11 cellular contexts compared by ENCODE assay signal in the genomic region with DNA sequence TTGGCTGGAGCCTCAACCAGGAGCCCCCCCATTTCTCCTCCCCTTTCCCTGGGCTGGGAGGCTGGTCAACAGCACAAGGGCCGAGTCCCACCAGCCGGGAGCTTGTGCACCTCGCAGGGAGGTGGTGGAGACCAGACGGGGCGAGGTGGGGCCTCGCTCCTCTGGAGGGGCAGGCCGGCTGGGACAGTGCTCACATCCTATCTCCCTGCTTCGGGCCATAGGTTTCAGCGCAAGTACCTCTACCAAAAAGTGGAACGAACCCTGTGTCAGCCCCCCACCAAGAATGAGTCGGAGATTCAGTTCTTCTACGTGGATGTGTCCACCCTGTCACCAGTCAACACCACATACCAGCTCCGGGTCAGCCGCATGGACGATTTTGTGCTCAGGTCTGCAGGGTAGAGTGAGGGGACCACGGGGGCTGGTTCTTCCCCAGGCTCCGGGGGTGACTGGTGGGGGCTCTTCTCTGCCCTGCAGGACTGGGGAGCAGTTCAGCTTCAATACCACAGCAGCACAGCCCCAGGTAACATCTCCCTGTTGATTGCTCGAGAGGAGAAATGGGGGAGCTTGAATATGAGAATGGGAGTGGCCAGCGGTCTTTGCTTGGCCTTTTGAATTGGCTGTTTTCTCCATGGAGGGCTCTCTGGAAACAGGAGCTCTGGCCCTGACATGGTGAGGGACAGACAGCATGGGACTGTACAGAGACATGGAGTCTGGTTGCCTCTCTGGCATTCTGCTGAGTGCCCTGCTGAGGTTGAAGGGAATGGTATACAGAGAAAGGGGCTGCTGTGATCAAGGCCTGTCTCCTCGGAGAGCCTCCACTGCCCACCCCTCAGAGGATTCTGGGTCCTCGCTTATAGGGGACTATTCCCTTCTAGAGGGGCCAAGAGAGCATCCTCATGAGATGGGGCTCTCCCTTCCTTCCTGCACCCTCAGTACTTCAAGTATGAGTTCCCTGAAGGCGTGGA. TPM values are rescaled to one million over a fixed set of nuclear protein-coding genes. Genes with fewer than 3 reads are reported as not detected.
DNase-seq lines count a peak whose midpoint lies in the region; ATAC-seq, FAIRE-seq and TF ChIP-seq lines count a peak whose summit lies in the region.
"Had no signal": no experiment of that assay in that cellular context is flagged by ENCODE, and none has a peak within 500 bp of the region (broad histone marks: within the 10 kb centered on the region; RNA-seq: fewer than 3 reads in every experiment).

No MANE protein-coding gene starts in this region.

- BruUV-seq in HepG2 (replicated peaks; lab: Mats Ljungman, UMichigan), result no TSS peak

- intact Hi-C loops in HepG2 (cut with micrococcal nuclease; ENCODE audit: unreplicated experiment) (loop anchor here (1.0 kb wide), 1 partner anchor 44 kb away; no protein-coding TSS in a partner anchor), testis (cut with DNase I; ENCODE audit: low total_unique reads) (no loop called here)

- WGBS in HepG2 (ENCODE audit: low lambda C conversion rate), result 97% methylated on average over 13 of the region's 22 CpGs
- 95% methylated on average over 15 to 22 of the region's 22 CpGs for WGBS in testis, 2 donors

- peaks cover 5% of the 10 kb centered on the region for H3K4me1 ChIP-seq in RWPE2 (ENCODE audit: insufficient read depth, poor library complexity, severe bottlenecking)
- peaks cover 41% of the 10 kb centered on the region for H3K4me1 ChIP-seq in HepG2 (ENCODE audit: insufficient read depth, low read length)
- H3K4me1 ChIP-seq in testis, result peaks cover 25% of the 10 kb centered on the region

- in situ Hi-C loops in HepG2 (cut with HindIII; ENCODE audit: extremely low pct_ligation_motif_present, low pct_unique_long_range_greater_than_20kb), result loop anchor here (5.0 kb wide), 1 partner anchor 40 kb away; no protein-coding TSS in a partner anchor

- no peak overlapping the region for H3K9ac ChIP-seq in HepG2 (ENCODE audit: insufficient read depth, low read depth, low read length)

- H3K79me2 ChIP-seq in HepG2 (ENCODE audit: insufficient read depth, low read length), result peaks cover 6% of the 10 kb centered on the region

- no peak for TF ChIP-seq EP300 in HepG2 (IDR thresholded peaks at IDR 0.05; ENCODE audit: low read depth in 2 of 2, low read length in 2 of 2)
- TF ChIP-seq EP300 in HepG2 (CRISPR knock-in tag; IDR thresholded peaks at IDR 0.05; ENCODE audit: borderline replicate concordance), result no peak

- ATAC-seq in RWPE2 (ENCODE audit: low read depth) (no peak), HepG2 (no peak), HG03045 (IDR thresholded peaks at IDR 0.05; ENCODE audit: unreplicated experiment) (no peak)

- CTCF ChIA-PET in HepG2 (lab: Yijun Ruan, JAX; ENCODE audit: low intra/inter-chr PET ratio, low total read pairs), result interaction anchor here (1.3 to 1.9 kb wide), 3 partner anchors 45 to 50 kb away, joined by 3 to 32 read pairs (median 7); a partner anchor contains a TSS

- no peak for FAIRE-seq in HepG2 (lab: Jason Lieb, UNC)

- DNase-seq in activated effector memory CD4-positive, alpha-beta T cell treated with anti-CD3 and anti-CD28 coated beads, Interleukin-2, amount 50 U/mL, for 16 hours, result peak; percentile 50
- no peak for DNase-seq in activated effector memory CD4-positive, alpha-beta T cell treated with Interleukin-2 at 50 U/mL for 16 hours
- DNase-seq in RWPE2 (ENCODE audit: low spot score) (peak; percentile 46), HepG2 (ENCODE audit: low spot score) (no peak), testis (peak; percentile 12), SIG-M5 treated with dmso at 0.1 percent for 504 hours (lab: John Stamatoyannopoulos, UW; ENCODE audit: unreplicated experiment) (no peak), SKM-1 (lab: John Stamatoyannopoulos, UW; ENCODE audit: unreplicated experiment) (no peak)
- DNase-seq: NCI-H1417 treated with DMSO at 0.1 percent for 48 hours, NCI-H2227 treated with DMSO at 0.1 percent for 48 hours had no signal

- TF ChIP-seq CTCF in RWPE2 (IDR thresholded peaks at IDR 0.05; ENCODE audit: poor library complexity, severe bottlenecking), result no peak
- no peak for TF ChIP-seq CTCF in HepG2 (CRISPR knock-in tag; IDR thresholded peaks at IDR 0.05)
- TF ChIP-seq CTCF in testis (IDR thresholded peaks at IDR 0.05), result no peak

- H3K4me2 ChIP-seq in HepG2 (ENCODE audit: low read depth, low read length), result no peak overlapping the region; the same call in 1 of the 2 replicates

- no peak for TF ChIP-seq RAD21 in HepG2 (CRISPR knock-in tag; IDR thresholded peaks at IDR 0.05)

- H3K27ac ChIP-seq in RWPE2 (ENCODE audit: poor library complexity, severe bottlenecking) (no peak overlapping the region), HepG2 (ENCODE audit: extremely low read length, insufficient read depth, low read length) (no peak overlapping the region), testis (no peak overlapping the region)

- H3K4me3 ChIP-seq in RWPE2 (ENCODE audit: severe bottlenecking) (no peak overlapping the region), HepG2 (replicated peaks in 1 of 3; ENCODE audit: insufficient read depth in 1 of 3, low read depth in 2 of 3, low read length in 3 of 3) (no peak overlapping the region), testis (no peak overlapping the region)

- H3K9me3 ChIP-seq in RWPE2 (ENCODE audit: severe bottlenecking) (no peaks in the 10 kb centered on the region), HepG2 (ENCODE audit: low read length) (no peaks in the 10 kb centered on the region), testis (no peaks in the 10 kb centered on the region)
- H3K9me3 ChIP-seq: spleen had no signal

- no peak overlapping the region for H2AFZ ChIP-seq in HepG2 (ENCODE audit: low read length)

- H3K27me3 ChIP-seq in RWPE2 (ENCODE audit: insufficient read depth, poor library complexity, severe bottlenecking) (no peaks in the 10 kb centered on the region), HepG2 (ENCODE audit: control insufficient read depth in 1 of 2, insufficient read depth in 2 of 2, low read length in 2 of 2) (no peaks in the 10 kb centered on the region; a peak in 1 of 5 replicates), testis (no peaks in the 10 kb centered on the region)
- H3K27me3 ChIP-seq: spleen had no signal

- no peak for TF ChIP-seq POLR2A in HepG2 (IDR thresholded peaks at IDR 0.05; ENCODE audit: insufficient read depth in 1 of 2, low read depth in 2 of 2, low read length in 2 of 2)
- no peak for TF ChIP-seq POLR2A in testis (IDR thresholded peaks at IDR 0.05)

- no peaks in the 10 kb centered on the region; the same call in 1 of the 2 replicates for H4K20me1 ChIP-seq in HepG2 (ENCODE audit: insufficient read depth, low read length)

- POLR2A ChIA-PET in HepG2 (lab: Yijun Ruan, JAX), result interaction anchor here (1.5 kb wide), 1 partner anchor 37 kb away, joined by 5 read pairs; a partner anchor contains a TSS

- H3K36me3 ChIP-seq in RWPE2 (ENCODE audit: low read depth) (no peaks in the 10 kb centered on the region; the same call in 1 of the 2 replicates), HepG2 (replicated peaks in 1 of 2; ENCODE audit: control insufficient read depth in 1 of 2, insufficient read depth in 2 of 2, low read length in 2 of 2) (peaks cover 3 to 12% of the 10 kb centered on the region in 2 experiments; a peak in 4 of 5 replicates), testis (ENCODE audit: low read depth, missing control alignments) (no peaks in the 10 kb centered on the region)

RNA-seq across cellular contexts. Expression of a gene that starts 3.3 kb away (rescaled TPM):
- total RNA-seq in HepG2 (2016; rRNA removed; fragmentation: Illumina TruSeq; extraction: Trizol) (6.8 and 11.5 TPM in 2 replicates), testis (100 to 1,000 TPM in 1 of 2 donors, 10 to 100 TPM in 1; 93.8 to 129 TPM)
- 8.7 and 10.3 TPM in 2 replicates for total RNA-seq in HepG2 (2016; cell fraction: cytosol; rRNA removed; fragmentation: Illumina TruSeq; extraction: Trizol; ENCODE audit: low read depth)
- 6.4 and 12.0 TPM in 2 replicates for total RNA-seq in HepG2 (2016; cell fraction: insoluble cytoplasmic fraction; rRNA removed; fragmentation: Illumina TruSeq; extraction: Trizol)
- 8.6 and 9.5 TPM in 2 replicates for total RNA-seq in HepG2 (2016; cell fraction: membrane; rRNA removed; fragmentation: Illumina TruSeq; extraction: Trizol)
- 15.6 and 17.2 TPM in 2 replicates for total RNA-seq in HepG2 (2016; cell fraction: nucleus; rRNA removed; fragmentation: Illumina TruSeq; extraction: Trizol)
- polyA plus RNA-seq in HepG2 (2011; rRNA removed) (26.8 and 28.0 TPM in 2 replicates), testis (ENCODE audit: insufficient read depth, low read depth, low replicate concordance) (69.5 TPM)
- polyA plus RNA-seq in HepG2 (2011; cell fraction: cytosol; rRNA removed), result 10.5 and 14.3 TPM in 2 replicates
- 82.0 and 109 TPM in 2 replicates for polyA plus RNA-seq in HepG2 (2011; cell fraction: nucleus; rRNA removed)
- polyA plus RNA-seq in HepG2 (2012), result 15.1 and 15.4 TPM in 2 replicates
- polyA plus RNA-seq in HepG2 (2016; cell fraction: cytosol; fragmentation: Illumina TruSeq; extraction: Trizol; ENCODE audit: low read depth), result 1.9 and 2.2 TPM in 2 replicates
- polyA plus RNA-seq in HepG2 (2016; cell fraction: insoluble cytoplasmic fraction; fragmentation: Illumina TruSeq; extraction: Trizol; ENCODE audit: low read depth), result 7.8 and 8.9 TPM in 2 replicates
- polyA plus RNA-seq in HepG2 (2016; cell fraction: membrane; fragmentation: Illumina TruSeq; extraction: Trizol; ENCODE audit: low read depth), result 6.0 and 6.6 TPM in 2 replicates
- polyA plus RNA-seq in HepG2 (2016; cell fraction: nucleus; fragmentation: Illumina TruSeq; extraction: Trizol; ENCODE audit: insufficient read depth, low read depth), result 24.9 and 26.7 TPM in 2 replicates
- polyA minus RNA-seq in HepG2 (2011; rRNA and poly(A)+ RNA removed; ENCODE audit: low replicate concordance), result 25.1 and 71.4 TPM in 2 replicates
- polyA minus RNA-seq in HepG2 (2011; cell fraction: cytosol; rRNA and poly(A)+ RNA removed), result 11.7 and 19.1 TPM in 2 replicates
- polyA minus RNA-seq in HepG2 (2011; cell fraction: nucleus; rRNA and poly(A)+ RNA removed), result 32.3 and 34.8 TPM in 2 replicates

RNA-seq across cellular contexts. Expression of a gene that starts 17.3 kb away (rescaled TPM):
- total RNA-seq in HepG2 (2016; rRNA removed; fragmentation: Illumina TruSeq; extraction: Trizol) (75.4 and 93.7 TPM in 2 replicates), testis (100 to 1,000 TPM; 167 to 187 TPM)
- total RNA-seq in HepG2 (2016; cell fraction: cytosol; rRNA removed; fragmentation: Illumina TruSeq; extraction: Trizol; ENCODE audit: low read depth), result 15.8 and 16.5 TPM in 2 replicates
- total RNA-seq in HepG2 (2016; cell fraction: insoluble cytoplasmic fraction; rRNA removed; fragmentation: Illumina TruSeq; extraction: Trizol), result 83.7 and 102 TPM in 2 replicates
- total RNA-seq in HepG2 (2016; cell fraction: membrane; rRNA removed; fragmentation: Illumina TruSeq; extraction: Trizol), result 20.1 and 22.3 TPM in 2 replicates
- total RNA-seq in HepG2 (2016; cell fraction: nucleus; rRNA removed; fragmentation: Illumina TruSeq; extraction: Trizol), result 36.8 and 37.1 TPM in 2 replicates
- polyA plus RNA-seq in HepG2 (2011; rRNA removed) (12.6 and 14.1 TPM in 2 replicates), testis (ENCODE audit: insufficient read depth, low read depth, low replicate concordance) (800 TPM)
- polyA plus RNA-seq in HepG2 (2011; cell fraction: cytosol; rRNA removed), result 11.6 and 11.8 TPM in 2 replicates
- 25.0 and 34.5 TPM in 2 replicates for polyA plus RNA-seq in HepG2 (2011; cell fraction: nucleus; rRNA removed)
- 3.6 and 5.8 TPM in 2 replicates for polyA plus RNA-seq in HepG2 (2012)
- 19.4 and 20.0 TPM in 2 replicates for polyA plus RNA-seq in HepG2 (2016; cell fraction: cytosol; fragmentation: Illumina TruSeq; extraction: Trizol; ENCODE audit: low read depth)
- 110 TPM in 2 replicates for polyA plus RNA-seq in HepG2 (2016; cell fraction: insoluble cytoplasmic fraction; fragmentation: Illumina TruSeq; extraction: Trizol; ENCODE audit: low read depth)
- 20.4 and 20.8 TPM in 2 replicates for polyA plus RNA-seq in HepG2 (2016; cell fraction: membrane; fragmentation: Illumina TruSeq; extraction: Trizol; ENCODE audit: low read depth)
- 55.4 and 61.9 TPM in 2 replicates for polyA plus RNA-seq in HepG2 (2016; cell fraction: nucleus; fragmentation: Illumina TruSeq; extraction: Trizol; ENCODE audit: insufficient read depth, low read depth)
- polyA minus RNA-seq in HepG2 (2011; rRNA and poly(A)+ RNA removed; ENCODE audit: low replicate concordance), result 1.5 and 8.0 TPM in 2 replicates
- 2.4 and 3.3 TPM in 2 replicates for polyA minus RNA-seq in HepG2 (2011; cell fraction: cytosol; rRNA and poly(A)+ RNA removed)
- 5.0 and 7.5 TPM in 2 replicates for polyA minus RNA-seq in HepG2 (2011; cell fraction: nucleus; rRNA and poly(A)+ RNA removed)

RNA-seq across cellular contexts. Expression of a gene that starts 37.8 kb away (rescaled TPM):
- total RNA-seq in HepG2 (2016; rRNA removed; fragmentation: Illumina TruSeq; extraction: Trizol) (104 and 178 TPM in 2 replicates), testis (100 to 1,000 TPM; 150 to 156 TPM)
- 34.4 and 37.3 TPM in 2 replicates for total RNA-seq in HepG2 (2016; cell fraction: cytosol; rRNA removed; fragmentation: Illumina TruSeq; extraction: Trizol; ENCODE audit: low read depth)
- total RNA-seq in HepG2 (2016; cell fraction: insoluble cytoplasmic fraction; rRNA removed; fragmentation: Illumina TruSeq; extraction: Trizol), result 107 and 164 TPM in 2 replicates
- total RNA-seq in HepG2 (2016; cell fraction: membrane; rRNA removed; fragmentation: Illumina TruSeq; extraction: Trizol), result 37.1 and 43.1 TPM in 2 replicates
- total RNA-seq in HepG2 (2016; cell fraction: nucleus; rRNA removed; fragmentation: Illumina TruSeq; extraction: Trizol), result 42.3 and 46.9 TPM in 2 replicates
- polyA plus RNA-seq in HepG2 (2011; rRNA removed) (27.0 and 28.8 TPM in 2 replicates), testis (ENCODE audit: insufficient read depth, low read depth, low replicate concordance) (66.5 TPM)
- 21.8 and 24.3 TPM in 2 replicates for polyA plus RNA-seq in HepG2 (2011; cell fraction: cytosol; rRNA removed)
- 15.1 and 15.4 TPM in 2 replicates for polyA plus RNA-seq in HepG2 (2011; cell fraction: nucleus; rRNA removed)
- polyA plus RNA-seq in HepG2 (2012), result 23.9 and 26.9 TPM in 2 replicates
- 2.7 and 3.0 TPM in 2 replicates for polyA plus RNA-seq in HepG2 (2016; cell fraction: cytosol; fragmentation: Illumina TruSeq; extraction: Trizol; ENCODE audit: low read depth)
- 70.7 and 75.2 TPM in 2 replicates for polyA plus RNA-seq in HepG2 (2016; cell fraction: insoluble cytoplasmic fraction; fragmentation: Illumina TruSeq; extraction: Trizol; ENCODE audit: low read depth)
- polyA plus RNA-seq in HepG2 (2016; cell fraction: membrane; fragmentation: Illumina TruSeq; extraction: Trizol; ENCODE audit: low read depth), result 12.5 and 14.8 TPM in 2 replicates
- polyA plus RNA-seq in HepG2 (2016; cell fraction: nucleus; fragmentation: Illumina TruSeq; extraction: Trizol; ENCODE audit: insufficient read depth, low read depth), result 26.9 and 30.3 TPM in 2 replicates
- polyA minus RNA-seq in HepG2 (2011; rRNA and poly(A)+ RNA removed; ENCODE audit: low replicate concordance), result 84.0 and 119 TPM in 2 replicates
- polyA minus RNA-seq in HepG2 (2011; cell fraction: cytosol; rRNA and poly(A)+ RNA removed), result 68.8 and 69.8 TPM in 2 replicates
- 42.0 and 56.1 TPM in 2 replicates for polyA minus RNA-seq in HepG2 (2011; cell fraction: nucleus; rRNA and poly(A)+ RNA removed)

RNA-seq across cellular contexts. Expression of a gene that starts 50.0 kb away (rescaled TPM):
- 6.8 and 13.8 TPM in 2 replicates for total RNA-seq in HepG2 (2016; rRNA removed; fragmentation: Illumina TruSeq; extraction: Trizol)
- total RNA-seq in HepG2 (2016; cell fraction: cytosol; rRNA removed; fragmentation: Illumina TruSeq; extraction: Trizol; ENCODE audit: low read depth), result 7.8 and 8.9 TPM in 2 replicates
- total RNA-seq in HepG2 (2016; cell fraction: insoluble cytoplasmic fraction; rRNA removed; fragmentation: Illumina TruSeq; extraction: Trizol), result 8.1 and 12.0 TPM in 2 replicates
- total RNA-seq in HepG2 (2016; cell fraction: membrane; rRNA removed; fragmentation: Illumina TruSeq; extraction: Trizol), result 6.1 and 6.3 TPM in 2 replicates
- 16.5 and 17.3 TPM in 2 replicates for total RNA-seq in HepG2 (2016; cell fraction: nucleus; rRNA removed; fragmentation: Illumina TruSeq; extraction: Trizol)
- polyA plus RNA-seq in HepG2 (2011; rRNA removed), result 13.4 and 14.4 TPM in 2 replicates
- 6.8 and 10.0 TPM in 2 replicates for polyA plus RNA-seq in HepG2 (2011; cell fraction: cytosol; rRNA removed)
- polyA plus RNA-seq in HepG2 (2011; cell fraction: nucleus; rRNA removed), result 63.6 and 86.3 TPM in 2 replicates
- polyA plus RNA-seq in HepG2 (2012), result 4.8 and 7.7 TPM in 2 replicates
- 1.6 and 1.8 TPM in 2 replicates for polyA plus RNA-seq in HepG2 (2016; cell fraction: cytosol; fragmentation: Illumina TruSeq; extraction: Trizol; ENCODE audit: low read depth)
- 7.1 and 8.6 TPM in 2 replicates for polyA plus RNA-seq in HepG2 (2016; cell fraction: insoluble cytoplasmic fraction; fragmentation: Illumina TruSeq; extraction: Trizol; ENCODE audit: low read depth)
- 3.0 and 4.2 TPM in 2 replicates for polyA plus RNA-seq in HepG2 (2016; cell fraction: membrane; fragmentation: Illumina TruSeq; extraction: Trizol; ENCODE audit: low read depth)
- polyA plus RNA-seq in HepG2 (2016; cell fraction: nucleus; fragmentation: Illumina TruSeq; extraction: Trizol; ENCODE audit: insufficient read depth, low read depth), result 59.8 and 63.8 TPM in 2 replicates
- polyA minus RNA-seq in HepG2 (2011; rRNA and poly(A)+ RNA removed; ENCODE audit: low replicate concordance), result 16.5 and 37.7 TPM in 2 replicates
- 3.3 and 6.0 TPM in 2 replicates for polyA minus RNA-seq in HepG2 (2011; cell fraction: cytosol; rRNA and poly(A)+ RNA removed)
- 13.0 and 13.4 TPM in 2 replicates for polyA minus RNA-seq in HepG2 (2011; cell fraction: nucleus; rRNA and poly(A)+ RNA removed)
- total RNA-seq in testis, result 10 to 100 TPM; 57.7 to 66.5 TPM
- 52.0 TPM for polyA plus RNA-seq in testis (ENCODE audit: insufficient read depth, low read depth, low replicate concordance)

RNA-seq across cellular contexts. Expression of a gene that starts 50.6 kb away (rescaled TPM):
- total RNA-seq in HepG2 (2016; rRNA removed; fragmentation: Illumina TruSeq; extraction: Trizol), result 10.7 and 12.4 TPM in 2 replicates
- 4.7 and 5.5 TPM in 2 replicates for total RNA-seq in HepG2 (2016; cell fraction: cytosol; rRNA removed; fragmentation: Illumina TruSeq; extraction: Trizol; ENCODE audit: low read depth)
- 10.0 and 10.5 TPM in 2 replicates for total RNA-seq in HepG2 (2016; cell fraction: insoluble cytoplasmic fraction; rRNA removed; fragmentation: Illumina TruSeq; extraction: Trizol)
- total RNA-seq in HepG2 (2016; cell fraction: membrane; rRNA removed; fragmentation: Illumina TruSeq; extraction: Trizol), result 8.0 and 9.2 TPM in 2 replicates
- 11.2 and 11.4 TPM in 2 replicates for total RNA-seq in HepG2 (2016; cell fraction: nucleus; rRNA removed; fragmentation: Illumina TruSeq; extraction: Trizol)
- 12.6 and 12.8 TPM in 2 replicates for polyA plus RNA-seq in HepG2 (2011; rRNA removed)
- polyA plus RNA-seq in HepG2 (2011; cell fraction: cytosol; rRNA removed), result 5.0 and 8.9 TPM in 2 replicates
- polyA plus RNA-seq in HepG2 (2011; cell fraction: nucleus; rRNA removed), result 20.8 and 21.2 TPM in 2 replicates
- 9.1 and 10.6 TPM in 2 replicates for polyA plus RNA-seq in HepG2 (2012)
- 2.7 and 3.1 TPM in 2 replicates for polyA plus RNA-seq in HepG2 (2016; cell fraction: cytosol; fragmentation: Illumina TruSeq; extraction: Trizol; ENCODE audit: low read depth)
- polyA plus RNA-seq in HepG2 (2016; cell fraction: insoluble cytoplasmic fraction; fragmentation: Illumina TruSeq; extraction: Trizol; ENCODE audit: low read depth), result 10.6 and 13.7 TPM in 2 replicates
- 4.7 and 5.8 TPM in 2 replicates for polyA plus RNA-seq in HepG2 (2016; cell fraction: membrane; fragmentation: Illumina TruSeq; extraction: Trizol; ENCODE audit: low read depth)
- 26.2 and 27.4 TPM in 2 replicates for polyA plus RNA-seq in HepG2 (2016; cell fraction: nucleus; fragmentation: Illumina TruSeq; extraction: Trizol; ENCODE audit: insufficient read depth, low read depth)
- polyA minus RNA-seq in HepG2 (2011; rRNA and poly(A)+ RNA removed; ENCODE audit: low replicate concordance), result 20.7 and 43.7 TPM in 2 replicates
- 10.5 and 12.9 TPM in 2 replicates for polyA minus RNA-seq in HepG2 (2011; cell fraction: cytosol; rRNA and poly(A)+ RNA removed)
- 18.7 and 20.5 TPM in 2 replicates for polyA minus RNA-seq in HepG2 (2011; cell fraction: nucleus; rRNA and poly(A)+ RNA removed)
- 10 to 100 TPM; 37.8 to 48.9 TPM for total RNA-seq in testis
- 44.9 TPM for polyA plus RNA-seq in testis (ENCODE audit: insufficient read depth, low read depth, low replicate concordance)

Comparison
In these comparisons a context has a peak if more than half of its experiments do, and no peak if none do; other contexts are left out.
1. DNase-seq: peak in activated effector memory CD4-positive, alpha-beta T cell treated with anti-CD3 and anti-CD28 coated beads, Interleukin-2, amount 50 U/mL, for 16 hours (single experiment), RWPE2 (single experiment) and testis (single experiment); none in activated effector memory CD4-positive, alpha-beta T cell treated with Interleukin-2 at 50 U/mL for 16 hours (single experiment), HepG2 (single experiment), SIG-M5 treated with dmso at 0.1 percent for 504 hours (single experiment) and SKM-1 (single experiment).